1 cellular context compared by ENCODE assay signal in the genomic region with DNA sequence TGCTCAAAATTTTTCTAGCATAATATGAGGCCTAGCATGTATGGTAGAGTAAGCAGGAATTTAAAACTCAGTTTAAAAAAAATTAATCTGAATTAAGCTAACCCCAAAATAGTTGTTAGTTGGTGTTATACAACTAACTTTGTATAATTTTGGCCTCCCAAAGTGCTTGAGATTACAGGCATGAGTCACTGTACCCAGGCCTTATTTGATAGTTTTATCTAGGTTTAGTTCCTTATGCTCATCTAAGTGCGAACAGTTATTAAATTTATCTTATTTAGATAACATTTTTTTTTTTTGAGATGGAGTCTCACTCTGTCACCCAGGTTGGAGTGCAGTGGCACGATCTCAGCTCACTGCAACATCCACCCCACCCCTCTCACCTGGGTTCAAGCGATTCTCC.
TF ChIP-seq lines count a peak whose summit lies in the region.

No MANE protein-coding gene starts in this region.

TF ChIP-seq in IMR-90, 13 proteins besides CTCF, POLR2A, EP300 and RAD21 (continued from another document):
- TF ChIP-seq, protein P1, sequence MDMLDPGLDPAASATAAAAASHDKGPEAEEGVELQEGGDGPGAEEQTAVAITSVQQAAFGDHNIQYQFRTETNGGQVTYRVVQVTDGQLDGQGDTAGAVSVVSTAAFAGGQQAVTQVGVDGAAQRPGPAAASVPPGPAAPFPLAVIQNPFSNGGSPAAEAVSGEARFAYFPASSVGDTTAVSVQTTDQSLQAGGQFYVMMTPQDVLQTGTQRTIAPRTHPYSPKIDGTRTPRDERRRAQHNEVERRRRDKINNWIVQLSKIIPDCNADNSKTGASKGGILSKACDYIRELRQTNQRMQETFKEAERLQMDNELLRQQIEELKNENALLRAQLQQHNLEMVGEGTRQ (IDR thresholded peaks at IDR 0.05; ENCODE audit: low read depth, low read length): no peak
- no peak for TF ChIP-seq RFX5 (IDR thresholded peaks at IDR 0.05; ENCODE audit: low read depth, low read length)
- no peak for TF ChIP-seq FOS (IDR thresholded peaks at IDR 0.05; ENCODE audit: low read depth, low read length)
- no peak for TF ChIP-seq BHLHE40 (IDR thresholded peaks at IDR 0.05; ENCODE audit: low read depth, low read length)
- TF ChIP-seq CHD1 (IDR thresholded peaks at IDR 0.05; ENCODE audit: low read depth, low read length): no peak
- no peak for TF ChIP-seq NFE2L2 (IDR thresholded peaks at IDR 0.05; ENCODE audit: low read depth, low read length)
- TF ChIP-seq CEBPB (IDR thresholded peaks at IDR 0.05; ENCODE audit: low read depth, low read length): no peak
- TF ChIP-seq MXI1 (IDR thresholded peaks at IDR 0.05; ENCODE audit: borderline replicate concordance, low read depth, low read length): no peak
- TF ChIP-seq MAFK (IDR thresholded peaks at IDR 0.05; ENCODE audit: low read depth, low read length): no peak
- no peak for TF ChIP-seq MAZ (IDR thresholded peaks at IDR 0.05; ENCODE audit: borderline replicate concordance, low read depth, low read length)
